In the genomic region with DNA sequence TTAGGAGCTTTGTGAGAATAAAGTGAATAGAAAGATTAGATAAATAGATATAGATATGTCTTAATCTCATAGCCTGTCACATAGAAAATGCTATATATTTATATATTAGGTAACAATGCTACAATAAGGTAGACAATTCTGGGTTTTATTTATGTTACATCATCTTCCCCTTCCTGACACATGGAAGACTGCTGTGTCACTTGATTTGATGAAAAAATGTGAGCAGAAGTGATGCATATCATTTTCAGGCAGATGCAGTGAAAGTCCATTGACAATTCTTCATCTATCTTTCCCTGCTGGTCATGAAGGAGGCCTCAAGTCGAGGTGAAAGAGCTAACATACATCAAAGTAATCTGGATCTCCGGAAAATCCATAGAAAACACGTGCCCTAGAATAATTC, we compare ENCODE assay signal across 26 cellular contexts. TPM values are rescaled to one million over a fixed set of nuclear protein-coding genes. Genes with fewer than 3 reads are reported as not detected.
DNase-seq lines count a peak whose midpoint lies in the region; ATAC-seq, FAIRE-seq and TF ChIP-seq lines count a peak whose summit lies in the region.
"Had no signal": no experiment of that assay in that cellular context is flagged by ENCODE, and none has a peak within 500 bp of the region (broad histone marks: within the 10 kb centered on the region; RNA-seq: fewer than 3 reads in every experiment).

No MANE protein-coding gene starts in this region.

- no peak overlapping the region for H3K4me2 ChIP-seq in HepG2 (ENCODE audit: low read depth, low read length)
- H3K4me2 ChIP-seq in K562 (ENCODE audit: insufficient read depth, low read length) = no peak overlapping the region
- H3K4me2 ChIP-seq in neural progenitor cell = no peak overlapping the region
- H3K4me2 ChIP-seq: BLaER1 had no signal

- H3K27ac ChIP-seq in HepG2 (ENCODE audit: extremely low read length, insufficient read depth, low read length) (no peak overlapping the region), right lobe of liver (no peak overlapping the region), K562 (ENCODE audit: extremely low read depth, low read depth, low read length) (no peak overlapping the region), neural progenitor cell (no peak overlapping the region)
- H3K27ac ChIP-seq: BLaER1 had no signal

- H3K4me3 ChIP-seq in HepG2 (replicated peaks in 1 of 3; ENCODE audit: insufficient read depth in 1 of 3, low read depth in 2 of 3, low read length in 3 of 3) = no peak overlapping the region
- H3K4me3 ChIP-seq in right lobe of liver = no peak overlapping the region
- H3K4me3 ChIP-seq in K562 = no peak overlapping the region
- H3K4me3 ChIP-seq in neural progenitor cell = no peak overlapping the region
- H3K4me3 ChIP-seq: BLaER1, GM12878 had no signal

- no peaks in the 10 kb centered on the region for H3K36me3 Mint-ChIP-seq in neural progenitor cell
- H3K36me3 Mint-ChIP-seq: CD14-positive monocyte; CD4-positive, alpha-beta memory T cell; CD4-positive, CD25-positive, alpha-beta regulatory T cell had no signal

- 0% methylated on average over 3 of the region's 3 CpGs for WGBS in HepG2 (ENCODE audit: low lambda C conversion rate)
- 84% methylated on average over 3 of the region's 3 CpGs for WGBS in right lobe of liver (ENCODE audit: insufficient coverage, low coverage, low lambda C conversion rate, missing lambda C conversion rate)
- 44% methylated on average over 3 of the region's 3 CpGs for WGBS in K562 (ENCODE audit: insufficient coverage, low coverage, missing lambda C conversion rate)

- TF ChIP-seq RAD21 in HepG2 (CRISPR knock-in tag; IDR thresholded peaks at IDR 0.05) (no peak), K562 (CRISPR knock-in tag; conservative IDR thresholded peaks at IDR 0.05 in 1 of 2, IDR thresholded peaks at IDR 0.05 in 1 of 2) (no peak)

- H3K27ac Mint-ChIP-seq in neural progenitor cell = no peak overlapping the region
- H3K27ac Mint-ChIP-seq: CD4-positive, CD25-positive, alpha-beta regulatory T cell had no signal

- H3K9me3 Mint-ChIP-seq in neural progenitor cell = no peaks in the 10 kb centered on the region

- BruUV-seq in HepG2 (replicated peaks; lab: Mats Ljungman, UMichigan) = no TSS peak
- BruUV-seq in K562 (replicated peaks; lab: Mats Ljungman, UMichigan) = no TSS peak

- H2AFZ ChIP-seq in HepG2 (ENCODE audit: low read length) (no peak overlapping the region), K562 (ENCODE audit: low read depth, low read length) (peak overlapping the region; percentile 46; the same call in 1 of the 2 replicates), neural progenitor cell (replicated peaks) (no peak overlapping the region)

- POLR2A ChIA-PET in HepG2 (lab: Yijun Ruan, JAX) (no interaction called here), K562 (lab: Yijun Ruan, JAX) (no interaction called here)

- TF ChIP-seq POLR2A in HepG2 (IDR thresholded peaks at IDR 0.05; ENCODE audit: insufficient read depth in 1 of 2, low read depth in 2 of 2, low read length in 2 of 2) (no peak), right lobe of liver (IDR thresholded peaks at IDR 0.05) (no peak), K562 (conservative IDR thresholded peaks at IDR 0.05) (no peak), erythroblast (IDR thresholded peaks at IDR 0.05; ENCODE audit: low read length) (no peak)

- H3K9me1 ChIP-seq in K562 (ENCODE audit: control insufficient read depth, insufficient read depth, low read length) = no peaks in the 10 kb centered on the region

- in situ Hi-C loops in HepG2 (cut with HindIII; ENCODE audit: extremely low pct_ligation_motif_present, low pct_unique_long_range_greater_than_20kb) (no loop called here), K562 (cut with MboI) (no loop called here)

- H3K9me3 ChIP-seq in HepG2 (ENCODE audit: low read length) (no peaks in the 10 kb centered on the region), right lobe of liver (no peaks in the 10 kb centered on the region), K562 (replicated peaks; ENCODE audit: control insufficient read depth, insufficient read depth, low read depth, low read length) (no peaks in the 10 kb centered on the region), neural progenitor cell (ENCODE audit: low read depth) (no peaks in the 10 kb centered on the region)
- H3K9me3 ChIP-seq: BE2C, BLaER1 had no signal

- H4K20me1 ChIP-seq in HepG2 (ENCODE audit: insufficient read depth, low read length) (no peaks in the 10 kb centered on the region), K562 (replicated peaks; ENCODE audit: control insufficient read depth, insufficient read depth, low read length) (no peaks in the 10 kb centered on the region), neural progenitor cell (ENCODE audit: low read depth) (no peaks in the 10 kb centered on the region)
- H4K20me1 ChIP-seq: BLaER1 had no signal

- CTCF ChIA-PET in HepG2 (lab: Yijun Ruan, JAX; ENCODE audit: low intra/inter-chr PET ratio, low total read pairs) (no interaction called here), K562 (lab: Yijun Ruan, JAX; ENCODE audit: low intra/inter-chr PET ratio) (no interaction called here)

- ATAC-seq in HepG2 = no peak
- ATAC-seq in right lobe of liver = no peak
- peak; percentile 59 for ATAC-seq in K562
- ATAC-seq: GM12878 had no signal

- FAIRE-seq in HepG2 (lab: Jason Lieb, UNC) (no peak), K562 (lab: Jason Lieb, UNC) (no peak)
- FAIRE-seq: A204.1, GM12878, GM12892, GM18507 had no signal

- no peaks in the 10 kb centered on the region for H3F3A ChIP-seq in neural progenitor cell (ENCODE audit: low read depth)

- H3K4me1 ChIP-seq in HepG2 (ENCODE audit: insufficient read depth, low read length) (no peaks in the 10 kb centered on the region), right lobe of liver (peaks cover 0 to 3% (median 0%) of the 10 kb centered on the region in 4 donors), K562 (replicated peaks in 1 of 2; ENCODE audit: control insufficient read depth in 2 of 2, insufficient read depth in 2 of 2, low read length in 2 of 2) (peaks cover 0 to 14% of the 10 kb centered on the region in 2 experiments; a peak in 1 of 5 replicates), neural progenitor cell (no peaks in the 10 kb centered on the region)

- TF ChIP-seq EP300 in HepG2 (IDR thresholded peaks at IDR 0.05; ENCODE audit: low read depth in 2 of 2, low read length in 2 of 2) (no peak), HepG2 (CRISPR knock-in tag; IDR thresholded peaks at IDR 0.05; ENCODE audit: borderline replicate concordance) (no peak), K562 (IDR thresholded peaks at IDR 0.05; ENCODE audit: low read length) (0 out of 2 replicates have a peak, but pooled peaks have one; percentile 19)

- TF ChIP-seq CTCF in HepG2 (CRISPR knock-in tag; IDR thresholded peaks at IDR 0.05) (no peak), right lobe of liver (IDR thresholded peaks at IDR 0.05) (no peak), K562 (IDR thresholded peaks at IDR 0.05 in 2 of 3, conservative IDR thresholded peaks at IDR 0.05 in 1 of 3; ENCODE audit: insufficient read depth in 2 of 3, low read depth in 1 of 3, low read length in 3 of 3) (no peak), neural progenitor cell (IDR thresholded peaks at IDR 0.05) (no peak)

- intact Hi-C loops in HepG2 (cut with micrococcal nuclease; ENCODE audit: unreplicated experiment) (no loop called here), right lobe of liver (cut with DNase I) (no loop called here), K562 (cut with micrococcal nuclease) (no loop called here)

- H3K36me3 ChIP-seq in HepG2 (replicated peaks in 1 of 2; ENCODE audit: control insufficient read depth in 1 of 2, insufficient read depth in 2 of 2, low read length in 2 of 2) (no peaks in the 10 kb centered on the region), right lobe of liver (no peaks in the 10 kb centered on the region), K562 (ENCODE audit: control insufficient read depth, insufficient read depth, low read length) (no peaks in the 10 kb centered on the region), neural progenitor cell (no peaks in the 10 kb centered on the region)
- H3K36me3 ChIP-seq: BE2C, BLaER1 had no signal

- H3K79me2 ChIP-seq in HepG2 (ENCODE audit: insufficient read depth, low read length) (no peaks in the 10 kb centered on the region), K562 (ENCODE audit: control insufficient read depth, insufficient read depth, low read length) (no peaks in the 10 kb centered on the region), neural progenitor cell (ENCODE audit: low read depth) (no peaks in the 10 kb centered on the region)

- H3K9ac ChIP-seq in HepG2 (ENCODE audit: insufficient read depth, low read depth, low read length) (no peak overlapping the region), K562 (ENCODE audit: insufficient read depth in 1 of 2, low read depth in 2 of 2, low read length in 2 of 2) (no peak overlapping the region), neural progenitor cell (no peak overlapping the region)
- H3K9ac ChIP-seq: BLaER1 had no signal

- H3K27me3 Mint-ChIP-seq in neural progenitor cell (ENCODE audit: insufficient read depth, low read depth) = no peaks in the 10 kb centered on the region

- DNase-seq in HepG2 (ENCODE audit: low spot score) (no peak), right lobe of liver (no peak), K562 (ENCODE audit: extremely low read depth in 1 of 4, low spot score in 3 of 4) (no peak), erythroblast (lab: John Stamatoyannopoulos, UW) (peak; percentile 9 to 17), neural progenitor cell (ENCODE audit: low spot score) (no peak), iPS-NIHi11 (ENCODE audit: low spot score) (no peak)
- DNase-seq: 8988T; ACHN; BE2C; C1 segment of cervical spinal cord; CD4-positive, alpha-beta memory T cell; CD4-positive, CD25-positive, alpha-beta regulatory T cell; CD8-positive, alpha-beta memory T cell; COR-L47; DMS 273 treated with DMSO at 0.1 percent for 48 hours; DMS153; DMS79; DND-41; EL; GDM1 had no signal

- H3K27me3 ChIP-seq in HepG2 (ENCODE audit: control insufficient read depth in 1 of 2, insufficient read depth in 2 of 2, low read length in 2 of 2) = no peaks in the 10 kb centered on the region
- H3K27me3 ChIP-seq in right lobe of liver = no peaks in the 10 kb centered on the region
- no peaks in the 10 kb centered on the region for H3K27me3 ChIP-seq in K562 (ENCODE audit: control insufficient read depth in 2 of 2, insufficient read depth in 2 of 2, low read length in 2 of 2)
- H3K27me3 ChIP-seq in neural progenitor cell = no peaks in the 10 kb centered on the region
- H3K27me3 ChIP-seq: BE2C, BLaER1 had no signal

- H3K4me1 Mint-ChIP-seq in neural progenitor cell = no peaks in the 10 kb centered on the region

- no peak overlapping the region for H3K4me3 Mint-ChIP-seq in neural progenitor cell
- H3K4me3 Mint-ChIP-seq: CD14-positive monocyte; CD4-positive, alpha-beta memory T cell; CD4-positive, CD25-positive, alpha-beta regulatory T cell; CD8-positive, alpha-beta memory T cell had no signal

RNA-seq across cellular contexts. Expression of a gene that starts 57.7 kb away (rescaled TPM):
- total RNA-seq in HepG2 (2016; rRNA removed; fragmentation: Illumina TruSeq; extraction: Trizol) = 55.9 and 79.7 TPM in 2 replicates
- 5.5 and 6.9 TPM in 2 replicates for total RNA-seq in HepG2 (2016; cell fraction: cytosol; rRNA removed; fragmentation: Illumina TruSeq; extraction: Trizol; ENCODE audit: low read depth)
- 55.3 and 76.6 TPM in 2 replicates for total RNA-seq in HepG2 (2016; cell fraction: insoluble cytoplasmic fraction; rRNA removed; fragmentation: Illumina TruSeq; extraction: Trizol)
- 12.8 and 15.2 TPM in 2 replicates for total RNA-seq in HepG2 (2016; cell fraction: membrane; rRNA removed; fragmentation: Illumina TruSeq; extraction: Trizol)
- 88.7 and 103 TPM in 2 replicates for total RNA-seq in HepG2 (2016; cell fraction: nucleus; rRNA removed; fragmentation: Illumina TruSeq; extraction: Trizol)
- polyA plus RNA-seq in HepG2 (2011; rRNA removed) = 22.8 and 23.0 TPM in 2 replicates
- 7.8 and 14.2 TPM in 2 replicates for polyA plus RNA-seq in HepG2 (2011; cell fraction: cytosol; rRNA removed)
- polyA plus RNA-seq in HepG2 (2011; cell fraction: nucleus; rRNA removed) = 27.7 and 34.1 TPM in 2 replicates
- polyA plus RNA-seq in HepG2 (2012) = 24.4 and 27.4 TPM in 2 replicates
- polyA plus RNA-seq in HepG2 (2016; cell fraction: cytosol; fragmentation: Illumina TruSeq; extraction: Trizol; ENCODE audit: low read depth) = 0.66 and 1.5 TPM in 2 replicates
- 39.8 and 41.3 TPM in 2 replicates for polyA plus RNA-seq in HepG2 (2016; cell fraction: insoluble cytoplasmic fraction; fragmentation: Illumina TruSeq; extraction: Trizol; ENCODE audit: low read depth)
- polyA plus RNA-seq in HepG2 (2016; cell fraction: membrane; fragmentation: Illumina TruSeq; extraction: Trizol; ENCODE audit: low read depth) = 2.7 and 3.9 TPM in 2 replicates
- 89.5 and 95.7 TPM in 2 replicates for polyA plus RNA-seq in HepG2 (2016; cell fraction: nucleus; fragmentation: Illumina TruSeq; extraction: Trizol; ENCODE audit: insufficient read depth, low read depth)
- 9.2 and 12.2 TPM in 2 replicates for polyA minus RNA-seq in HepG2 (2011; rRNA and poly(A)+ RNA removed; ENCODE audit: low replicate concordance)
- 27.3 and 30.3 TPM in 2 replicates for polyA minus RNA-seq in HepG2 (2011; cell fraction: cytosol; rRNA and poly(A)+ RNA removed)
- polyA minus RNA-seq in HepG2 (2011; cell fraction: nucleus; rRNA and poly(A)+ RNA removed) = 155 and 163 TPM in 2 replicates
- 10 to 100 TPM; 11.0 to 26.2 (median 15.2) TPM for total RNA-seq in right lobe of liver
- total RNA-seq in K562 (2011; cell fraction: chromatin; rRNA removed; ENCODE audit: low replicate concordance) = 44.8 and 254 TPM in 2 replicates
- total RNA-seq in K562 (2011; cell fraction: nucleolus; rRNA removed) = 14.8 and 27.5 TPM in 2 replicates
- total RNA-seq in K562 (2011; cell fraction: nucleoplasm; rRNA removed) = 79.9 and 108 TPM in 2 replicates
- total RNA-seq in K562 (2014; rRNA removed) = 55.6 and 58.7 TPM in 2 replicates
- total RNA-seq in K562 (2014; rRNA removed; fragmentation: Illumina TruSeq; extraction: Trizol) = 103 and 112 TPM in 2 replicates
- total RNA-seq in K562 (2015; rRNA removed; fragmentation: Illumina TruSeq; extraction: Trizol) = 124 and 133 TPM in 2 replicates
- 48.8 and 50.3 TPM in 2 replicates for total RNA-seq in K562 (2021)
- 38.0 and 68.0 TPM in 2 replicates for polyA plus RNA-seq in K562 (2011; rRNA removed)
- 12.8 and 20.8 TPM in 2 replicates for polyA plus RNA-seq in K562 (2011; cell fraction: cytosol; rRNA removed)
- 65.9 and 75.1 TPM in 2 replicates for polyA plus RNA-seq in K562 (2011; cell fraction: nucleus; rRNA removed)
- 24.9 and 26.1 TPM in 2 replicates for polyA plus RNA-seq in K562 (2012)
- polyA plus RNA-seq in K562 (2014; fragmentation: Illumina TruSeq; extraction: Trizol) = 56.4 and 90.8 TPM in 2 replicates
- polyA plus RNA-seq in K562 (2014; fragmentation: Nextera tagmentation; extraction: Ambion mirVana) = 10 to 100 TPM; 27.3 to 28.6 TPM
- 45.3 and 52.6 TPM in 2 replicates for polyA plus RNA-seq in K562 (2014; rRNA removed)
- polyA minus RNA-seq in K562 (2011; rRNA and poly(A)+ RNA removed) = 142 and 159 TPM in 2 replicates
- polyA minus RNA-seq in K562 (2011; cell fraction: cytosol; rRNA and poly(A)+ RNA removed) = 32.8 and 50.2 TPM in 2 replicates
- polyA minus RNA-seq in K562 (2011; cell fraction: nucleus; rRNA and poly(A)+ RNA removed) = 89.1 and 140 TPM in 2 replicates
- 112 and 198 TPM in 2 replicates for total RNA-seq in neural progenitor cell (ENCODE audit: low replicate concordance)

Comparison
In these comparisons a context has a peak if more than half of its experiments do, and no peak if none do; other contexts are left out.
1. DNase-seq: peak in erythroblast (2 of 2); none in HepG2 (single experiment), right lobe of liver (0 of 3), K562 (0 of 4), neural progenitor cell (single experiment) and iPS-NIHi11 (single experiment).